14 cellular contexts compared by ENCODE assay signal in genomic region chr1:167105150-167105840, GRCh38. TPM values are rescaled to one million over a fixed set of nuclear protein-coding genes. Genes with fewer than 3 reads are reported as not detected.
DNase-seq lines count a peak whose midpoint lies in the region; ATAC-seq, FAIRE-seq and TF ChIP-seq lines count a peak whose summit lies in the region.
"Had no signal": no experiment of that assay in that cellular context is flagged by ENCODE, and none has a peak within 500 bp of the region (broad histone marks: within the 10 kb centered on the region; RNA-seq: fewer than 3 reads in every experiment).

No MANE protein-coding gene starts in this region.

- peaks cover 35% of the 10 kb centered on the region for H3K4me1 Mint-ChIP-seq in endothelial cell (ENCODE audit: unreplicated experiment)

- H3K4me1 ChIP-seq in BLaER1, result peaks cover 52% of the 10 kb centered on the region
- H3K4me1 ChIP-seq in ascending aorta, result no peaks in the 10 kb centered on the region
- H3K4me1 ChIP-seq: lower lobe of right lung had no signal

- H3K27me3 ChIP-seq in BLaER1 (no peaks in the 10 kb centered on the region), ascending aorta (no peaks in the 10 kb centered on the region)

- H3K36me3 ChIP-seq in BLaER1, result no peaks in the 10 kb centered on the region
- peaks cover 0 to 12% of the 10 kb centered on the region in 2 donors for H3K36me3 ChIP-seq in ascending aorta
- H3K36me3 ChIP-seq: esophagus squamous epithelium, lower lobe of right lung had no signal

- no peaks in the 10 kb centered on the region for H3K9me3 Mint-ChIP-seq in endothelial cell (ENCODE audit: unreplicated experiment)

- H3K9me3 ChIP-seq in BLaER1, result peaks cover 4% of the 10 kb centered on the region; the same call in 1 of the 2 replicates
- no peaks in the 10 kb centered on the region for H3K9me3 ChIP-seq in ascending aorta
- H3K9me3 ChIP-seq: esophagus squamous epithelium, lower lobe of right lung, thoracic aorta had no signal

- H3K27ac Mint-ChIP-seq in endothelial cell (ENCODE audit: unreplicated experiment), result peak overlapping the region; percentile 57

- H3K4me2 ChIP-seq in BLaER1, result peak overlapping the region; percentile 68

- no peak overlapping the region for H3K4me3 Mint-ChIP-seq in endothelial cell (ENCODE audit: unreplicated experiment)

- H3K36me3 Mint-ChIP-seq in endothelial cell (ENCODE audit: low read depth, unreplicated experiment), result no peaks in the 10 kb centered on the region

- no peaks in the 10 kb centered on the region for H4K20me1 ChIP-seq in BLaER1

- intact Hi-C loops in ascending aorta (cut with DNase I), result no loop called here

- ATAC-seq in HG02840 (IDR thresholded peaks at IDR 0.05; ENCODE audit: low FRiP score, unreplicated experiment), result no peak
- ATAC-seq: lower lobe of right lung had no signal

- no peak for DNase-seq in GM12892 (ENCODE audit: insufficient read length)
- DNase-seq in NCI-H526 treated with DMSO at 0.1 percent for 48 hours (lab: John Stamatoyannopoulos, UW), result peak; percentile 60
- no peak for DNase-seq in endothelial cell (ENCODE audit: low spot score)
- DNase-seq in NCI-H774 (lab: John Stamatoyannopoulos, UW), result no peak
- DNase-seq in NCI-H2029 (lab: John Stamatoyannopoulos, UW), result no peak
- no peak for DNase-seq in ascending aorta (ENCODE audit: low spot score in 2 of 2)
- DNase-seq: activated naive CD4-positive, alpha-beta T cell; esophagus squamous epithelium; lower lobe of right lung; NCI-H1105 treated with DMSO at 0.1 percent for 48 hours; T-helper 9 cell had no signal

- H3K27me3 Mint-ChIP-seq in endothelial cell (ENCODE audit: unreplicated experiment), result peaks cover 3% of the 10 kb centered on the region

- H3K9ac ChIP-seq in BLaER1, result no peak overlapping the region

- no peak for TF ChIP-seq POLR2A in GM12892 (IDR thresholded peaks at IDR 0.05; ENCODE audit: low read depth, low read length)

- TF ChIP-seq CTCF in endothelial cell (IDR thresholded peaks at IDR 0.05; ENCODE audit: unreplicated experiment) (no peak), ascending aorta (IDR thresholded peaks at IDR 0.05) (no peak)

- H3K4me3 ChIP-seq in BLaER1 (no peak overlapping the region), ascending aorta (no peak overlapping the region)
- H3K4me3 ChIP-seq: esophagus squamous epithelium, lower lobe of right lung, thoracic aorta had no signal

- H3K27ac ChIP-seq in BLaER1 (no peak overlapping the region), ascending aorta (no peak overlapping the region)
- H3K27ac ChIP-seq: esophagus squamous epithelium, lower lobe of right lung, thoracic aorta had no signal

- FAIRE-seq in GM12892 (lab: Jason Lieb, UNC), result peak; percentile 5

RNA-seq across cellular contexts. Expression of gene STYXL2, which starts 11.4 kb away (rescaled TPM):
- not detected for polyA plus RNA-seq in GM12892 (2012; ENCODE audit: missing spikeins)
- total RNA-seq in endothelial cell (ENCODE audit: unreplicated experiment), result 1.9 TPM
- total RNA-seq in ascending aorta, result 0.96 TPM

RNA-seq across cellular contexts. Expression of gene GPA33, which starts 15.1 kb away (rescaled TPM):
- polyA plus RNA-seq in GM12892 (2012; ENCODE audit: missing spikeins), result not detected
- 0.10 TPM for total RNA-seq in endothelial cell (ENCODE audit: unreplicated experiment)
- not detected for total RNA-seq in ascending aorta
- total RNA-seq: esophagus squamous epithelium, thoracic aorta had no signal
